In genomic region chr3:43256714-43257461, GRCh38 we compare ENCODE assay signal across 1 cellular context.
A peak's percentile ranks its signal among the peaks of the same experiment; 100 is the strongest.
TF ChIP-seq lines count a peak whose summit lies in the region.

No MANE protein-coding gene starts in this region.

TF ChIP-seq in HepG2, 621 proteins besides CTCF, POLR2A, EP300 and RAD21 (continued from another document):
- TF ChIP-seq ARID5B (CRISPR knock-in tag; IDR thresholded peaks at IDR 0.05), result peak; percentile 27; the same call in 1 of the 2 replicates
- no peak for TF ChIP-seq ZNF850 (CRISPR knock-in tag; conservative IDR thresholded peaks at IDR 0.05)
- TF ChIP-seq RARA (CRISPR knock-in tag; IDR thresholded peaks at IDR 0.05), result peak; percentile 35; the same call in 1 of the 2 replicates
- TF ChIP-seq ZBTB3 (CRISPR knock-in tag; IDR thresholded peaks at IDR 0.05; ENCODE audit: borderline replicate concordance, low read depth), result no peak
- TF ChIP-seq PAXIP1 (CRISPR knock-in tag; conservative IDR thresholded peaks at IDR 0.05), result peak; percentile 42
- TF ChIP-seq ZNF775 (CRISPR knock-in tag; IDR thresholded peaks at IDR 0.05; ENCODE audit: borderline replicate concordance), result no peak
- no peak for TF ChIP-seq CC2D1A (CRISPR knock-in tag; IDR thresholded peaks at IDR 0.05)
- no peak for TF ChIP-seq FOXP1 (IDR thresholded peaks at IDR 0.05)
- TF ChIP-seq FOXP1 (CRISPR knock-in tag; IDR thresholded peaks at IDR 0.05), result 0 out of 2 replicates have a peak, but pooled peaks have one; percentile 33
- TF ChIP-seq FOXA3 (CRISPR knock-in tag; IDR thresholded peaks at IDR 0.05), result peak; percentile 50; the same call in 1 of the 2 replicates
- no peak for TF ChIP-seq KAT7 (CRISPR knock-in tag; IDR thresholded peaks at IDR 0.05; ENCODE audit: borderline replicate concordance)
- TF ChIP-seq ATF7 (IDR thresholded peaks at IDR 0.05), result peak; percentile 7; the same call in 1 of the 2 replicates
- no peak for TF ChIP-seq ATF7 (CRISPR knock-in tag; IDR thresholded peaks at IDR 0.05)
- TF ChIP-seq GMEB1 (CRISPR knock-in tag; IDR thresholded peaks at IDR 0.05; ENCODE audit: borderline replicate concordance), result no peak
- no peak for TF ChIP-seq ZNF362 (CRISPR knock-in tag; IDR thresholded peaks at IDR 0.05; ENCODE audit: borderline replicate concordance)
